In the genomic region with DNA sequence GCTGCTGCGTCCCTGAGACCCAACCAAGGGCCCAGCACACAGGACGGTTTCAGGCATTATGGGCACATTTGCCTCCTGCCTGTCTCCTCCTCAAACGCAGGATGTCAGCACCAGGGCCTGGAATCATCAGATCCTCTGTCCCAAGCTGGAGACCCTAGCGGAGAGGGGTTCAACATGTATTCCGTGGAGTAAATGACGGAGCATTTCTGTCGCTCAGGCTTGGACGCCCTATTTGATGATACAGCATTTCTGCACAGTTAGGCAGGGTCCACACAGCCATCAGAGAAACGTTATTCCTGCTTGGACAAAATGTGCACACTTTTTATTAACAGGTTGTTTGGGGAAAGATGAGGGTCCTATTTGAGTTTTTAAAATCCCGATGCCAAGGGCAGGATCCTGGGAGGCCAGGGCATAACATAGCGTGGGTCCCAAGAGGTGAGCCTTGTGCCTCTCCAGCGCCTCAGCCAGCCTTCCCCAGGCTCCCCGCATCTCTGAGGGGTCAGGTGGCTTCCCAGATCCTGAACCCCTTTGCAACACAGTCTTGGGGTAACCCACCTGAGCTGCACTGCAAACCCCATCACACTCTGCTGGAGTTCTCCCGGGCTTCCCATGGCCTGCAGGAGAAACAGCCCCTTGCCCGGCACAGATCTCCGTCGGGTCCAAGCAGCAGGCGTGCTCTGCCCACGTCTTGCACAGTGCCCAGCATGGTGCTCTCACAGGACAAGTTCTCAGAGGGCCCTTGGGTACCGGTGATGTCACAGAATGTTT, we compare ENCODE assay signal across 22 cellular contexts.
"Had no signal": no experiment of that assay in that cellular context is flagged by ENCODE, and none has a peak within 500 bp of the region (broad histone marks: within the 10 kb centered on the region; RNA-seq: fewer than 3 reads in every experiment).

No MANE protein-coding gene starts in this region.

- H3K9me3 Mint-ChIP-seq: nephron; stimulated activated naive CD8-positive, alpha-beta T cell treated with anti-CD3 and anti-CD28 coated beads, Interleukin-15, Interleukin-2, amounts not matched to agents 100 ng/mL and 50 ng/mL, for 24 hours had no signal

- H3K4me1 ChIP-seq: lower lobe of right lung, psoas muscle, testis had no signal

- H3K27me3 ChIP-seq: testis, tibial nerve had no signal

- H3K9me3 ChIP-seq: lower lobe of right lung, psoas muscle, testis had no signal

- ATAC-seq: heart right ventricle; lower lobe of right lung; psoas muscle; stimulated activated memory B cell treated with anti-CD40 and anti-IgM and Interleukin-4, amounts not matched to agents 10 μg/mL and 1 μg/mL and 100 μg/mL, for 72 hours had no signal

- H3K36me3 Mint-ChIP-seq: memory B cell; mesothelial cell of epicardium; stimulated activated memory B cell treated with anti-CD40 and anti-IgM and Interleukin-4, amounts not matched to agents 10 μg/mL and 1 μg/mL and 100 μg/mL, for 72 hours had no signal

- H3K4me3 ChIP-seq: coronary artery, heart right ventricle, left ventricle myocardium inferior, lower lobe of right lung, psoas muscle, tibial nerve had no signal

- H3K4me3 Mint-ChIP-seq: endodermal cell; memory B cell; mesothelial cell of epicardium; nephron; stimulated activated memory B cell treated with anti-CD40 and anti-IgM and Interleukin-4, amounts not matched to agents 10 μg/mL and 1 μg/mL and 100 μg/mL, for 72 hours; stimulated activated naive CD8-positive, alpha-beta T cell treated with anti-CD3 and anti-CD28 coated beads, Interleukin-15, Interleukin-2, amounts not matched to agents 100 ng/mL and 50 ng/mL, for 24 hours had no signal

- DNase-seq: central memory CD4-positive, alpha-beta T cell; effector CD4-positive, alpha-beta T cell; endodermal cell; erythroblast; foreskin melanocyte; heart right ventricle; hypothalamus; left ventricle myocardium inferior; lower lobe of right lung; psoas muscle; retina; stimulated activated CD4-positive, alpha-beta T cell treated with anti-CD3 and anti-CD28 coated beads, Interleukin-15, amount 100 ng/mL, for 24 hours; stimulated activated CD4-positive, alpha-beta T cell treated with anti-CD3 and anti-CD28 coated beads, Interleukin-1b, Interleukin-23, amount 100 ng/mL, for 48 hours; stimulated activated CD4-positive, alpha-beta T cell treated with anti-CD3 and anti-CD28 coated beads, Interleukin-4, amount 100 ng/mL, for 24 hours; testis had no signal

- H3K27ac ChIP-seq: coronary artery, heart right ventricle, left ventricle myocardium inferior, lower lobe of right lung, psoas muscle, testis, tibial nerve had no signal

- H3K36me3 ChIP-seq: heart right ventricle, left ventricle myocardium inferior, lower lobe of right lung, tibial nerve had no signal

- H3K27ac Mint-ChIP-seq: endodermal cell; memory B cell; mesothelial cell of epicardium; nephron; stimulated activated memory B cell treated with anti-CD40 and anti-IgM and Interleukin-4, amounts not matched to agents 10 μg/mL and 1 μg/mL and 100 μg/mL, for 72 hours; stimulated activated naive CD8-positive, alpha-beta T cell treated with anti-CD3 and anti-CD28 coated beads, Interleukin-15, Interleukin-2, amounts not matched to agents 100 ng/mL and 50 ng/mL, for 24 hours had no signal

- H3K27me3 Mint-ChIP-seq: memory B cell; stimulated activated naive CD8-positive, alpha-beta T cell treated with anti-CD3 and anti-CD28 coated beads, Interleukin-15, Interleukin-2, amounts not matched to agents 100 ng/mL and 50 ng/mL, for 24 hours had no signal

- H3K4me1 Mint-ChIP-seq: memory B cell; stimulated activated memory B cell treated with anti-CD40 and anti-IgM and Interleukin-4, amounts not matched to agents 10 μg/mL and 1 μg/mL and 100 μg/mL, for 72 hours had no signal
